Comparison of ENCODE assay signal across 9 cellular contexts in the genomic region with DNA sequence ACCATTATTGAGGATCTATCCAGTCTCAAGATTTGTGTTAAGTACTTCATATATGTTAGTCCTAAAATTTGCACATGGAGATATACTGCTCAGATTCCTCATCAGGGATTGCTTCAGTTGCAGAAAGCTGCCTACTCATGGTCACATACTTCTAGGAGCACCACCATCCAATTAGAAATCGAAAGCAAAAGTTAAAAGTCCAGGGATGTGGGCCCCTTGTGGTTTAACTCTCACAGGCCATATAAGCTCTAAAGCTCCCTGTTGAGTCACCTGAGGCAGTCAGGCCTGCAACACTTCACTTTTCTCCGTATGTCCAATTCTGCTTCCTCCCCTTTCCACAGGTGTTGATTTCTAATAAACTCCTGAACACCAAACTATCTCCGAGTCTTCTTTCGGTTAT.
A peak's percentile ranks its signal among the peaks of the same experiment; 100 is the strongest.
DNase-seq lines count a peak whose midpoint lies in the region; ATAC-seq, FAIRE-seq and TF ChIP-seq lines count a peak whose summit lies in the region.
"Had no signal": no experiment of that assay in that cellular context is flagged by ENCODE, and none has a peak within 500 bp of the region (broad histone marks: within the 10 kb centered on the region; RNA-seq: fewer than 3 reads in every experiment).

No MANE protein-coding gene starts in this region.

- H3K36me3 ChIP-seq in CD4-positive, alpha-beta memory T cell (ENCODE audit: insufficient read depth, low read length), result peaks cover 26% of the 10 kb centered on the region

- peak; percentile 80 for FAIRE-seq in GM19239 (lab: Jason Lieb, UNC)

- H3K4me3 ChIP-seq in CD4-positive, alpha-beta memory T cell (ENCODE audit: low read length in 2 of 2), result no peak overlapping the region
- H3K4me3 ChIP-seq in epithelial cell of esophagus (ENCODE audit: low read length), result no peak overlapping the region
- H3K4me3 ChIP-seq: lung had no signal

- no peaks in the 10 kb centered on the region for H3K27me3 Mint-ChIP-seq in CD4-positive, alpha-beta memory T cell
- no peaks in the 10 kb centered on the region for H3K27me3 Mint-ChIP-seq in stimulated activated memory B cell treated with anti-CD40 and anti-IgM and Interleukin-4, amounts not matched to agents 10 μg/mL and 1 μg/mL and 100 μg/mL, for 72 hours

- CTCF ChIA-PET in CD4-positive, alpha-beta memory T cell (lab: Charles Lee; ENCODE audit: partially characterized antibody), result interaction anchor here (0.8 kb wide), 1 partner anchor 83 kb away, joined by 3 read pairs; no protein-coding TSS in a partner anchor

- peak overlapping the region; percentile 51 to 90 (median 80) for H3K27ac Mint-ChIP-seq in CD4-positive, alpha-beta memory T cell
- peak overlapping the region; percentile 72 for H3K27ac Mint-ChIP-seq in stimulated activated memory B cell treated with anti-CD40 and anti-IgM and Interleukin-4, amounts not matched to agents 10 μg/mL and 1 μg/mL and 100 μg/mL, for 72 hours

- intact Hi-C loops in CD4-positive, alpha-beta memory T cell (cut with micrococcal nuclease), result loop anchor here (5.0 kb wide), 2 partner anchors 82 to 127 kb away; partner anchors contain the start of genes CNOT6L and MRPL1

- H3K4me1 ChIP-seq in CD4-positive, alpha-beta memory T cell (ENCODE audit: insufficient read depth, low read length), result peaks cover 37% of the 10 kb centered on the region

- no peak for TF ChIP-seq CTCF in epithelial cell of esophagus (IDR thresholded peaks at IDR 0.05; ENCODE audit: insufficient read depth, low read depth, low read length, missing control alignments)

- no peaks in the 10 kb centered on the region for H3K27me3 ChIP-seq in CD4-positive, alpha-beta memory T cell (ENCODE audit: insufficient read depth, low read length)

- peak overlapping the region; percentile 23 for H3K27ac ChIP-seq in CD4-positive, alpha-beta memory T cell (ENCODE audit: low read depth, low read length)

- H3K9me3 Mint-ChIP-seq in CD4-positive, alpha-beta memory T cell, result no peaks in the 10 kb centered on the region
- no peaks in the 10 kb centered on the region for H3K9me3 Mint-ChIP-seq in stimulated activated memory B cell treated with anti-CD40 and anti-IgM and Interleukin-4, amounts not matched to agents 10 μg/mL and 1 μg/mL and 100 μg/mL, for 72 hours

- peak; percentile 92 for ATAC-seq in HG03097 (IDR thresholded peaks at IDR 0.05; ENCODE audit: low FRiP score, unreplicated experiment)
- ATAC-seq in stimulated activated memory B cell treated with anti-CD40 and anti-IgM and Interleukin-4, amounts not matched to agents 10 μg/mL and 1 μg/mL and 100 μg/mL, for 72 hours, result peak; percentile 61

- POLR2A ChIA-PET in CD4-positive, alpha-beta memory T cell (lab: Charles Lee; ENCODE audit: partially characterized antibody), result interaction anchor here (0.6 to 2.8 kb wide), 5 partner anchors 12 to 127 kb away, joined by 3 to 11 read pairs (median 4); partner anchors contain the start of gene MRPL1

- H3K9me3 ChIP-seq in CD4-positive, alpha-beta memory T cell (ENCODE audit: control insufficient read depth in 1 of 2, low read length in 2 of 2), result no peaks in the 10 kb centered on the region

- H3K4me3 Mint-ChIP-seq in CD4-positive, alpha-beta memory T cell, result peak overlapping the region in 7 of 8 donors; percentile 56 to 87 (median 77)
- peak overlapping the region; percentile 49 for H3K4me3 Mint-ChIP-seq in stimulated activated memory B cell treated with anti-CD40 and anti-IgM and Interleukin-4, amounts not matched to agents 10 μg/mL and 1 μg/mL and 100 μg/mL, for 72 hours

- DNase-seq in CD4-positive, alpha-beta memory T cell, result peak; percentile 34 to 66 (median 43)
- peak; percentile 42 for DNase-seq in GM19239 (ENCODE audit: insufficient read length, low spot score)
- peak; percentile 24 for DNase-seq in SIG-M5 (lab: John Stamatoyannopoulos, UW)
- peak; percentile 8 for DNase-seq in epithelial cell of esophagus (ENCODE audit: low read depth)
- DNase-seq in ureter (ENCODE audit: low spot score), result no peak
- DNase-seq in NCI-H128 (lab: John Stamatoyannopoulos, UW; ENCODE audit: unreplicated experiment), result no peak

- peaks cover 55 to 75% of the 10 kb centered on the region in 2 donors for H3K36me3 Mint-ChIP-seq in CD4-positive, alpha-beta memory T cell
- peaks cover 37% of the 10 kb centered on the region for H3K36me3 Mint-ChIP-seq in stimulated activated memory B cell treated with anti-CD40 and anti-IgM and Interleukin-4, amounts not matched to agents 10 μg/mL and 1 μg/mL and 100 μg/mL, for 72 hours

- H3K4me1 Mint-ChIP-seq in CD4-positive, alpha-beta memory T cell, result peaks cover 44 to 69% (median 46%) of the 10 kb centered on the region in 4 donors
- H3K4me1 Mint-ChIP-seq in stimulated activated memory B cell treated with anti-CD40 and anti-IgM and Interleukin-4, amounts not matched to agents 10 μg/mL and 1 μg/mL and 100 μg/mL, for 72 hours, result peaks cover 32% of the 10 kb centered on the region

Comparison
In these comparisons a context has a peak if more than half of its experiments do, and no peak if none do; other contexts are left out.
1. DNase-seq: peak in CD4-positive, alpha-beta memory T cell (5 of 5), GM19239 (single experiment), SIG-M5 (single experiment) and epithelial cell of esophagus (single experiment); none in ureter (single experiment) and NCI-H128 (single experiment).